In the genomic region with DNA sequence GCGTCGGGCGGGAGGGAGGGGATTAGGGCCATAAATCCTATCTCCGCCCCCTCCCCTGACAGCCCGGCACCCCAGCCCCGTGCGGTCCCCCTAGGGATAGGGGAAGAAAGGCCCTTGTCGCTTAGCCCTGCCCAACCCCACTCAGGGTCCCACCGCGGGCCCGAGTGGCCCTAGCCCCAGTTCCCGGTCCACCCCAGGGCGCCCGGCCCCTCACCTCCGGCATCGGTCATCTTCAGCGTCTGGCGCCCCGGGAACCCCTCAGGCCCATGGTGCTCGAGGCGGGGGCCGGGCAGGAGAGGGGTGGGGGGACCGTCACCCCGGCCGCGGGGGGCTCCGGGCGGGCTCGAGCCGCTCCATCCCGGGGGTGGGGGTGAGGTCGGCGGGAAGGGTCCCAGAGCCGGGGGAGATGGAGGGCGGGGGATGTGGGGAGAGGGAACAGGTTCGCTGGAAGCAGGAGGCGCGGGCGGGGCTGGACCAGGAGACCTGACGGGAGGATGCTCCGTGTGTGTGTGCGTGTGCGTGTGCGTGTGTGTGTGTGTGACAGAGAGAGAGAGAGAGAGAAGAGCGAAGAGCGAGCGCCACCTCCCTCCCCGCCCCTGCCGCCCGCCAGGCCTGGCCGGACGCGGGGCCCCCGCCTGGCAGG, we compare ENCODE assay signal across 2 cellular contexts.
TF ChIP-seq lines count a peak whose summit lies in the region.

No MANE protein-coding gene starts in this region.

TF ChIP-seq in GM23338, 12 proteins besides CTCF, POLR2A, EP300 and RAD21:
- no peak for TF ChIP-seq EZH2 (IDR thresholded peaks at IDR 0.05; ENCODE audit: low read depth, unreplicated experiment)
- TF ChIP-seq ZNF331 (CRISPR knock-in tag; IDR thresholded peaks at IDR 0.05; ENCODE audit: low read depth): no peak
- TF ChIP-seq POLR2AphosphoS5 (IDR thresholded peaks at IDR 0.05; ENCODE audit: low read depth): no peak
- no peak for TF ChIP-seq CREB1 (CRISPR knock-in tag; IDR thresholded peaks at IDR 0.05; ENCODE audit: low read depth)
- TF ChIP-seq, protein P1, sequence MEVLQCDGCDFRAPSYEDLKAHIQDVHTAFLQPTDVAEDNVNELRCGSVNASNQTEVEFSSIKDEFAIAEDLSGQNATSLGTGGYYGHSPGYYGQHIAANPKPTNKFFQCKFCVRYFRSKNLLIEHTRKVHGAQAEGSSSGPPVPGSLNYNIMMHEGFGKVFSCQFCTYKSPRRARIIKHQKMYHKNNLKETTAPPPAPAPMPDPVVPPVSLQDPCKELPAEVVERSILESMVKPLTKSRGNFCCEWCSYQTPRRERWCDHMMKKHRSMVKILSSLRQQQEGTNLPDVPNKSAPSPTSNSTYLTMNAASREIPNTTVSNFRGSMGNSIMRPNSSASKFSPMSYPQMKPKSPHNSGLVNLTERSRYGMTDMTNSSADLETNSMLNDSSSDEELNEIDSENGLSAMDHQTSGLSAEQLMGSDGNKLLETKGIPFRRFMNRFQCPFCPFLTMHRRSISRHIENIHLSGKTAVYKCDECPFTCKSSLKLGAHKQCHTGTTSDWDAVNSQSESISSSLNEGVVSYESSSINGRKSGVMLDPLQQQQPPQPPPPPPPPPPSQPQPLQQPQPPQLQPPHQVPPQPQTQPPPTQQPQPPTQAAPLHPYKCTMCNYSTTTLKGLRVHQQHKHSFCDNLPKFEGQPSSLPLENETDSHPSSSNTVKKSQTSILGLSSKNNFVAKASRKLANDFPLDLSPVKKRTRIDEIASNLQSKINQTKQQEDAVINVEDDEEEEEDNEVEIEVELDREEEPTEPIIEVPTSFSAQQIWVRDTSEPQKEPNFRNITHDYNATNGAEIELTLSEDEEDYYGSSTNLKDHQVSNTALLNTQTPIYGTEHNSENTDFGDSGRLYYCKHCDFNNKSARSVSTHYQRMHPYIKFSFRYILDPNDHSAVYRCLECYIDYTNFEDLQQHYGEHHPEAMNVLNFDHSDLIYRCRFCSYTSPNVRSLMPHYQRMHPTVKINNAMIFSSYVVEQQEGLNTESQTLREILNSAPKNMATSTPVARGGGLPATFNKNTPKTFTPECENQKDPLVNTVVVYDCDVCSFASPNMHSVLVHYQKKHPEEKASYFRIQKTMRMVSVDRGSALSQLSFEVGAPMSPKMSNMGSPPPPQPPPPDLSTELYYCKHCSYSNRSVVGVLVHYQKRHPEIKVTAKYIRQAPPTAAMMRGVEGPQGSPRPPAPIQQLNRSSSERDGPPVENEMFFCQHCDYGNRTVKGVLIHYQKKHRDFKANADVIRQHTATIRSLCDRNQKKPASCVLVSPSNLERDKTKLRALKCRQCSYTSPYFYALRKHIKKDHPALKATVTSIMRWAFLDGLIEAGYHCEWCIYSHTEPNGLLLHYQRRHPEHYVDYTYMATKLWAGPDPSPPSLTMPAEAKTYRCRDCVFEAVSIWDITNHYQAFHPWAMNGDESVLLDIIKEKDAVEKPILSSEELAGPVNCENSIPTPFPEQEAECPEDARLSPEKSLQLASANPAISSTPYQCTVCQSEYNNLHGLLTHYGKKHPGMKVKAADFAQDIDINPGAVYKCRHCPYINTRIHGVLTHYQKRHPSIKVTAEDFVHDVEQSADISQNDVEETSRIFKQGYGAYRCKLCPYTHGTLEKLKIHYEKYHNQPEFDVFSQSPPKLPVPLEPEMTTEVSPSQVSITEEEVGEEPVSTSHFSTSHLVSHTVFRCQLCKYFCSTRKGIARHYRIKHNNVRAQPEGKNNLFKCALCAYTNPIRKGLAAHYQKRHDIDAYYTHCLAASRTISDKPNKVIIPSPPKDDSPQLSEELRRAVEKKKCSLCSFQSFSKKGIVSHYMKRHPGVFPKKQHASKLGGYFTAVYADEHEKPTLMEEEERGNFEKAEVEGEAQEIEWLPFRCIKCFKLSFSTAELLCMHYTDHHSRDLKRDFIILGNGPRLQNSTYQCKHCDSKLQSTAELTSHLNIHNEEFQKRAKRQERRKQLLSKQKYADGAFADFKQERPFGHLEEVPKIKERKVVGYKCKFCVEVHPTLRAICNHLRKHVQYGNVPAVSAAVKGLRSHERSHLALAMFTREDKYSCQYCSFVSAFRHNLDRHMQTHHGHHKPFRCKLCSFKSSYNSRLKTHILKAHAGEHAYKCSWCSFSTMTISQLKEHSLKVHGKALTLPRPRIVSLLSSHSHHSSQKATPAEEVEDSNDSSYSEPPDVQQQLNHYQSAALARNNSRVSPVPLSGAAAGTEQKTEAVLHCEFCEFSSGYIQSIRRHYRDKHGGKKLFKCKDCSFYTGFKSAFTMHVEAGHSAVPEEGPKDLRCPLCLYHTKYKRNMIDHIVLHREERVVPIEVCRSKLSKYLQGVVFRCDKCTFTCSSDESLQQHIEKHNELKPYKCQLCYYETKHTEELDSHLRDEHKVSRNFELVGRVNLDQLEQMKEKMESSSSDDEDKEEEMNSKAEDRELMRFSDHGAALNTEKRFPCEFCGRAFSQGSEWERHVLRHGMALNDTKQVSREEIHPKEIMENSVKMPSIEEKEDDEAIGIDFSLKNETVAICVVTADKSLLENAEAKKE (CRISPR knock-in tag; IDR thresholded peaks at IDR 0.05): no peak
- TF ChIP-seq, protein P2, sequence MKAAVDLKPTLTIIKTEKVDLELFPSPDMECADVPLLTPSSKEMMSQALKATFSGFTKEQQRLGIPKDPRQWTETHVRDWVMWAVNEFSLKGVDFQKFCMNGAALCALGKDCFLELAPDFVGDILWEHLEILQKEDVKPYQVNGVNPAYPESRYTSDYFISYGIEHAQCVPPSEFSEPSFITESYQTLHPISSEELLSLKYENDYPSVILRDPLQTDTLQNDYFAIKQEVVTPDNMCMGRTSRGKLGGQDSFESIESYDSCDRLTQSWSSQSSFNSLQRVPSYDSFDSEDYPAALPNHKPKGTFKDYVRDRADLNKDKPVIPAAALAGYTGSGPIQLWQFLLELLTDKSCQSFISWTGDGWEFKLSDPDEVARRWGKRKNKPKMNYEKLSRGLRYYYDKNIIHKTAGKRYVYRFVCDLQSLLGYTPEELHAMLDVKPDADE (IDR thresholded peaks at IDR 0.05): no peak
- no peak for TF ChIP-seq EZH2phosphoT487 (IDR thresholded peaks at IDR 0.05; ENCODE audit: unreplicated experiment)
- TF ChIP-seq ZNF114 (CRISPR knock-in tag; IDR thresholded peaks at IDR 0.05): no peak
- no peak for TF ChIP-seq STAT1 (IDR thresholded peaks at IDR 0.05; ENCODE audit: unreplicated experiment)
- TF ChIP-seq JUNB (IDR thresholded peaks at IDR 0.05; ENCODE audit: unreplicated experiment): no peak

TF ChIP-seq in endothelial cell of umbilical vein, 7 proteins besides CTCF, POLR2A, EP300 and RAD21:
- TF ChIP-seq, protein P3, sequence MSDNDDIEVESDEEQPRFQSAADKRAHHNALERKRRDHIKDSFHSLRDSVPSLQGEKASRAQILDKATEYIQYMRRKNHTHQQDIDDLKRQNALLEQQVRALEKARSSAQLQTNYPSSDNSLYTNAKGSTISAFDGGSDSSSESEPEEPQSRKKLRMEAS (IDR thresholded peaks at IDR 0.05; ENCODE audit: insufficient read depth, insufficient read length): no peak
- TF ChIP-seq POLR2AphosphoS5 (IDR thresholded peaks at IDR 0.05; ENCODE audit: insufficient read depth, low read depth, low read length) (no peak), EZH2 (IDR thresholded peaks at IDR 0.05; ENCODE audit: borderline replicate concordance, low read depth, low read length, severe bottlenecking) (no peak), GATA2 (IDR thresholded peaks at IDR 0.05; ENCODE audit: insufficient read depth, insufficient read length, low read depth, low read length) (no peak), JUN (IDR thresholded peaks at IDR 0.05; ENCODE audit: borderline replicate concordance, insufficient read depth, insufficient read length, low read depth) (no peak), FOS (IDR thresholded peaks at IDR 0.05; ENCODE audit: borderline replicate concordance, insufficient read depth, low read length) (no peak), MYC (IDR thresholded peaks at IDR 0.05; ENCODE audit: low read depth, low read length) (no peak)
